Comparison of ENCODE assay signal across 19 cellular contexts in genomic region chr14:36162267-36162666, GRCh38. TPM values are rescaled to one million over a fixed set of nuclear protein-coding genes. Genes with fewer than 3 reads are reported as not detected.
"Had no signal": no experiment of that assay in that cellular context is flagged by ENCODE, and none has a peak within 500 bp of the region (broad histone marks: within the 10 kb centered on the region; RNA-seq: fewer than 3 reads in every experiment).

No MANE protein-coding gene starts in this region.

- H3K4me3 Mint-ChIP-seq: activated CD4-positive, alpha-beta T cell treated with anti-CD3 and anti-CD28 coated beads for 36 hours; activated CD8-positive, alpha-beta T cell treated with anti-CD3 and anti-CD28 coated beads for 36 hours; activated naive CD4-positive, alpha-beta T cell treated with anti-CD3 and anti-CD28 coated beads for 36 hours; activated T-helper 1 cell treated with anti-CD3 and anti-CD28 coated beads, Interleukin-12 subunit alpha, Interleukin-12 subunit beta, Interleukin-2, Interleukin-4 antibody, amounts not matched to agents 30 ng/mL and 10 ng/mL and 1 ng/mL, durations not matched to agents 14 hours and 24 hours and 36 hours; naive thymus-derived CD8-positive, alpha-beta T cell; T-cell had no signal

- H3K27me3 ChIP-seq: cardiac muscle cell, gastrocnemius medialis had no signal

- H3K4me1 ChIP-seq: gastrocnemius medialis, heart right ventricle, psoas muscle had no signal

- H3K36me3 ChIP-seq: cardiac muscle cell, gastrocnemius medialis, heart right ventricle had no signal

- H3K9me3 ChIP-seq: gastrocnemius medialis, heart right ventricle, psoas muscle had no signal

- ATAC-seq: activated CD4-positive, alpha-beta T cell treated with anti-CD3 and anti-CD28 coated beads for 36 hours; activated CD8-positive, alpha-beta T cell treated with anti-CD3 and anti-CD28 coated beads for 36 hours; gastrocnemius medialis; heart right ventricle; naive thymus-derived CD8-positive, alpha-beta T cell; psoas muscle; sciatic nerve; T-cell had no signal

- H3K4me1 Mint-ChIP-seq: activated CD4-positive, alpha-beta T cell treated with anti-CD3 and anti-CD28 coated beads for 36 hours; naive thymus-derived CD8-positive, alpha-beta T cell; T-cell had no signal

- H3K36me3 Mint-ChIP-seq: naive thymus-derived CD8-positive, alpha-beta T cell; T-cell had no signal

- DNase-seq: activated CD4-positive, alpha-beta T cell treated with anti-CD3 and anti-CD28 coated beads for 36 hours; activated CD8-positive, alpha-beta T cell treated with anti-CD3 and anti-CD28 coated beads for 36 hours; activated naive CD4-positive, alpha-beta T cell treated with anti-CD3 and anti-CD28 coated beads for 36 hours; effector CD4-positive, alpha-beta T cell; gastrocnemius medialis; heart right ventricle; naive thymus-derived CD8-positive, alpha-beta T cell; occipital lobe; psoas muscle; stimulated activated CD4-positive, alpha-beta T cell treated with anti-CD3 and anti-CD28 coated beads, Interleukin-12 subunit alpha, Interleukin-12 subunit beta, amount 100 ng/mL, for 4 hours; stimulated activated naive CD4-positive, alpha-beta T cell; T-cell had no signal

- H3K9me3 Mint-ChIP-seq: activated CD8-positive, alpha-beta T cell treated with anti-CD3 and anti-CD28 coated beads for 36 hours; activated naive CD4-positive, alpha-beta T cell treated with anti-CD3 and anti-CD28 coated beads for 36 hours; activated T-helper 1 cell treated with anti-CD3 and anti-CD28 coated beads, Interleukin-12 subunit alpha, Interleukin-12 subunit beta, Interleukin-2, Interleukin-4 antibody, amounts not matched to agents 30 ng/mL and 10 ng/mL and 1 ng/mL, durations not matched to agents 14 hours and 24 hours and 36 hours; T-cell had no signal

- H3K27ac Mint-ChIP-seq: activated CD4-positive, alpha-beta T cell treated with anti-CD3 and anti-CD28 coated beads for 36 hours; activated CD8-positive, alpha-beta T cell treated with anti-CD3 and anti-CD28 coated beads for 36 hours; activated naive CD4-positive, alpha-beta T cell treated with anti-CD3 and anti-CD28 coated beads for 36 hours; activated T-helper 1 cell treated with anti-CD3 and anti-CD28 coated beads, Interleukin-12 subunit alpha, Interleukin-12 subunit beta, Interleukin-2, Interleukin-4 antibody, amounts not matched to agents 30 ng/mL and 10 ng/mL and 1 ng/mL, durations not matched to agents 14 hours and 24 hours and 36 hours; naive thymus-derived CD8-positive, alpha-beta T cell; T-cell had no signal

- H3K4me3 ChIP-seq: cardiac muscle cell, gastrocnemius medialis, heart right ventricle, psoas muscle had no signal

RNA-seq across cellular contexts. Expression of gene PTCSC3, which starts 14.3 kb away (rescaled TPM):
- total RNA-seq: activated CD4-positive, alpha-beta T cell treated with anti-CD3 and anti-CD28 coated beads for 36 hours; activated CD8-positive, alpha-beta T cell treated with anti-CD3 and anti-CD28 coated beads for 36 hours; activated naive CD4-positive, alpha-beta T cell treated with anti-CD3 and anti-CD28 coated beads for 36 hours; activated T-helper 1 cell treated with anti-CD3 and anti-CD28 coated beads, Interleukin-12 subunit alpha, Interleukin-12 subunit beta, Interleukin-2, Interleukin-4 antibody, amounts not matched to agents 30 ng/mL and 10 ng/mL and 1 ng/mL, durations not matched to agents 14 hours and 24 hours and 36 hours; astrocyte; cardiac muscle cell; gastrocnemius medialis; heart right ventricle; lung microvascular endothelial cell; mononuclear cell; naive thymus-derived CD8-positive, alpha-beta T cell; occipital lobe; psoas muscle; sciatic nerve; T-cell; ureter had no signal
